ENCODE assay signal across 22 cellular contexts in genomic region chr1:99675292-99675691, GRCh38. TPM values are rescaled to one million over a fixed set of nuclear protein-coding genes. Genes with fewer than 3 reads are reported as not detected.
"Had no signal": no experiment of that assay in that cellular context is flagged by ENCODE, and none has a peak within 500 bp of the region (broad histone marks: within the 10 kb centered on the region; RNA-seq: fewer than 3 reads in every experiment).

No MANE protein-coding gene starts in this region.

- ATAC-seq: activated CD8-positive, alpha-beta memory T cell treated with anti-CD3 and anti-CD28 coated beads, Interleukin-2, amount 10 ng/mL, durations not matched to agents 7 days and 5 days; Panc1 had no signal

- H3K27ac Mint-ChIP-seq: activated B cell treated with CpG ODN at 0.5 μM for 24 hours; activated CD4-positive, alpha-beta T cell treated with anti-CD3 and anti-CD28 coated beads, Interleukin-2, amount 10 ng/mL, durations not matched to agents 24 days and 14 days; activated CD8-positive, alpha-beta memory T cell treated with anti-CD3 and anti-CD28 coated beads, Interleukin-2, amount 10 ng/mL, durations not matched to agents 7 days and 5 days; activated naive CD4-positive, alpha-beta T cell treated with anti-CD3 and anti-CD28 coated beads, Interleukin-2, amount 50 U/mL, for 24 hours; activated T-cell treated with anti-CD3 and anti-CD28 coated beads, Interleukin-2, amount 50 U/mL, for 24 hours; activated T-helper 1 cell treated with anti-CD3 and anti-CD28 coated beads, Interleukin-12 subunit alpha, Interleukin-12 subunit beta, Interleukin-2, Interleukin-4 antibody, amounts not matched to agents 30 ng/mL and 10 ng/mL and 1 ng/mL, durations not matched to agents 14 hours and 24 hours and 36 hours had no signal

- H3K4me1 Mint-ChIP-seq: activated B cell treated with CpG ODN at 0.5 μM for 24 hours; activated CD4-positive, alpha-beta T cell treated with anti-CD3 and anti-CD28 coated beads, Interleukin-2, amount 10 ng/mL, durations not matched to agents 24 days and 14 days; activated CD8-positive, alpha-beta memory T cell treated with anti-CD3 and anti-CD28 coated beads, Interleukin-2, amount 10 ng/mL, durations not matched to agents 7 days and 5 days; activated naive CD4-positive, alpha-beta T cell treated with anti-CD3 and anti-CD28 coated beads, Interleukin-2, amount 50 U/mL, for 24 hours had no signal

- H3K4me3 Mint-ChIP-seq: activated B cell treated with CpG ODN at 0.5 μM for 24 hours; activated CD4-positive, alpha-beta T cell treated with anti-CD3 and anti-CD28 coated beads, Interleukin-2, amount 10 ng/mL, durations not matched to agents 24 days and 14 days; activated CD8-positive, alpha-beta memory T cell treated with anti-CD3 and anti-CD28 coated beads, Interleukin-2, amount 10 ng/mL, durations not matched to agents 7 days and 5 days; activated naive CD4-positive, alpha-beta T cell treated with anti-CD3 and anti-CD28 coated beads, Interleukin-2, amount 50 U/mL, for 24 hours; activated T-cell treated with anti-CD3 and anti-CD28 coated beads, Interleukin-2, amount 50 U/mL, for 24 hours; activated T-helper 1 cell treated with anti-CD3 and anti-CD28 coated beads, Interleukin-12 subunit alpha, Interleukin-12 subunit beta, Interleukin-2, Interleukin-4 antibody, amounts not matched to agents 30 ng/mL and 10 ng/mL and 1 ng/mL, durations not matched to agents 14 hours and 24 hours and 36 hours had no signal

- DNase-seq: activated B cell treated with CpG ODN at 0.5 μM for 24 hours; activated CD4-positive, alpha-beta T cell treated with anti-CD3 and anti-CD28 coated beads for 1 hour; activated CD4-positive, alpha-beta T cell treated with anti-CD3 and anti-CD28 coated beads, Interleukin-2, amount 10 ng/mL, durations not matched to agents 24 days and 14 days; activated CD4-positive, alpha-beta T cell treated with anti-CD3 and anti-CD28 coated beads, Interleukin-2, amount 50 U/mL, for 48 hours; activated CD8-positive, alpha-beta memory T cell treated with anti-CD3 and anti-CD28 coated beads, Interleukin-2, amount 10 ng/mL, durations not matched to agents 7 days and 5 days; activated effector memory CD4-positive, alpha-beta T cell treated with Interleukin-2 at 50 U/mL for 16 hours; activated naive CD4-positive, alpha-beta T cell; activated T-cell treated with anti-CD3 and anti-CD28 coated beads, Interleukin-2, amount 50 U/mL, for 24 hours; aorta; Kasumi-1; KBM-7; NCI-H1048; NCI-H2029 treated with DMSO at 0.1 percent for 48 hours; NCI-H345; NK-92 treated with Interleukin-12 subunit alpha and Interleukin-12 subunit beta, amount 100 ng/mL, for 24 hours; OCI-M1; RPMI8226; T-helper 2 cell; T1000 had no signal

- H3K36me3 Mint-ChIP-seq: activated CD8-positive, alpha-beta memory T cell treated with anti-CD3 and anti-CD28 coated beads, Interleukin-2, amount 10 ng/mL, durations not matched to agents 7 days and 5 days; activated naive CD4-positive, alpha-beta T cell treated with anti-CD3 and anti-CD28 coated beads, Interleukin-2, amount 50 U/mL, for 24 hours had no signal

RNA-seq across cellular contexts. Expression of gene PALMD, which starts 29.4 kb away (rescaled TPM):
- total RNA-seq: activated B cell treated with CpG ODN at 0.5 μM for 24 hours; activated CD4-positive, alpha-beta T cell treated with anti-CD3 and anti-CD28 coated beads, Interleukin-2, amount 10 ng/mL, durations not matched to agents 24 days and 14 days; activated CD8-positive, alpha-beta memory T cell treated with anti-CD3 and anti-CD28 coated beads, Interleukin-2, amount 10 ng/mL, durations not matched to agents 7 days and 5 days; activated T-helper 1 cell treated with anti-CD3 and anti-CD28 coated beads, Interleukin-12 subunit alpha, Interleukin-12 subunit beta, Interleukin-2, Interleukin-4 antibody, amounts not matched to agents 30 ng/mL and 10 ng/mL and 1 ng/mL, durations not matched to agents 14 hours and 24 hours and 36 hours had no signal
